In the genomic region with DNA sequence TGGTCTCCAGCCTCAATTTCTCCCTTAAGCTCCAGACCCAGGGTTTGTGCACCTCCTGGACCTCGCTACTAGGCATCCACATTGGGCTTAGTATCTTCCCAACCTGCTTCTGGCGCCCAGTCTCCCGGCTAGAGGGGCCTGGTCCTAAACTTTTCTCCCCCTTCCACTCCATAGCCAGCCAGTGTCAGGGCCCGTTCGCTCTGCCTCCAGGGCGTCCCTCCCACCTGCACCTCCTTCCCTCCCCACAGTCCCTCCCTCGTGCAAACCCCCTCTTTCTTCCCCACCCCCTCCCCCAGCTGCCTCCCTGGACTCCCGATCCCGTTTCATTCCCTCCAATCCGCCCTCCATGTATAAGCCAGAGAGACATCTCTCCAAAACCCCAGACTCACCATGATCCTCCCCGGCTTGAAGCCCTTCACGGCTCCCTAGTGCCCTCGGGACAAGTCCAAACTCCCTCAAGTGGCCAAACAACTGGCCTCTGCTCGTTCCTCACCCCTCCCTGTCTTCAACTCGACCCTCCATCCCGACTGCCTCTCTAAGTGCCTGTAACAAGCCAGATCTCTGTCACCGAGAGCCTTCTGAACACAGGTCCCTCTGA, we compare ENCODE assay signal across 8 cellular contexts. TPM values are rescaled to one million over a fixed set of nuclear protein-coding genes. Genes with fewer than 3 reads are reported as not detected.
DNase-seq lines count a peak whose midpoint lies in the region; ATAC-seq lines count a peak whose summit lies in the region.

No MANE protein-coding gene starts in this region.

- H3K36me3 Mint-ChIP-seq in activated naive CD8-positive, alpha-beta T cell treated with anti-CD3 and anti-CD28 coated beads, Interleukin-2, amount 50 U/mL, for 24 hours (ENCODE audit: low read depth), result peaks cover 3% of the 10 kb centered on the region

- peaks cover 13% of the 10 kb centered on the region for H3K4me1 ChIP-seq in skeletal muscle satellite cell (ENCODE audit: control insufficient read depth, insufficient read depth, low read length)

- H3K9ac ChIP-seq in skeletal muscle satellite cell (ENCODE audit: low read depth, low read length), result peak overlapping the region; percentile 87

- H3K36me3 ChIP-seq in skeletal muscle satellite cell (ENCODE audit: insufficient read depth, low read length), result peaks cover 12% of the 10 kb centered on the region

- peak overlapping the region; percentile 87 for H3K4me3 Mint-ChIP-seq in activated naive CD8-positive, alpha-beta T cell treated with anti-CD3 and anti-CD28 coated beads, Interleukin-2, amount 50 U/mL, for 24 hours

- peak overlapping the region; percentile 89 for H3K4me2 ChIP-seq in skeletal muscle satellite cell (ENCODE audit: low read length)

- H3K4me1 Mint-ChIP-seq in activated naive CD8-positive, alpha-beta T cell treated with anti-CD3 and anti-CD28 coated beads, Interleukin-2, amount 50 U/mL, for 24 hours, result peaks cover 63% of the 10 kb centered on the region

- H3K27ac Mint-ChIP-seq in activated naive CD8-positive, alpha-beta T cell treated with anti-CD3 and anti-CD28 coated beads, Interleukin-2, amount 50 U/mL, for 24 hours, result peak overlapping the region; percentile 82

- H3K9me3 ChIP-seq in skeletal muscle satellite cell (replicated peaks; ENCODE audit: low read length), result no peaks in the 10 kb centered on the region

- no peaks in the 10 kb centered on the region for H3K9me3 Mint-ChIP-seq in activated naive CD8-positive, alpha-beta T cell treated with anti-CD3 and anti-CD28 coated beads, Interleukin-2, amount 50 U/mL, for 24 hours

- H3K27me3 Mint-ChIP-seq in activated naive CD8-positive, alpha-beta T cell treated with anti-CD3 and anti-CD28 coated beads, Interleukin-2, amount 50 U/mL, for 24 hours, result no peaks in the 10 kb centered on the region

- H3K27me3 ChIP-seq in skeletal muscle satellite cell (ENCODE audit: control insufficient read depth, insufficient read depth, low read length), result no peaks in the 10 kb centered on the region

- ATAC-seq in activated naive CD8-positive, alpha-beta T cell treated with anti-CD3 and anti-CD28 coated beads, Interleukin-2, amount 50 U/mL, for 24 hours, result peak; percentile 4
- no peak for ATAC-seq in GM21381 (IDR thresholded peaks at IDR 0.05; ENCODE audit: unreplicated experiment)

- peak; percentile 34 for DNase-seq in Daoy (ENCODE audit: low read depth)
- peak; percentile 53 for DNase-seq in HuH-7.5 (ENCODE audit: low spot score)
- peak; percentile 36 for DNase-seq in activated naive CD8-positive, alpha-beta T cell treated with anti-CD3 and anti-CD28 coated beads, Interleukin-2, amount 50 U/mL, for 24 hours
- DNase-seq in hepatic stellate cell (ENCODE audit: low spot score), result peak; percentile 51
- no peak for DNase-seq in HPDE6-E6E7 (ENCODE audit: extremely low spot score)
- DNase-seq in SK-N-DZ (ENCODE audit: low spot score), result no peak

- H3K4me3 ChIP-seq in skeletal muscle satellite cell (ENCODE audit: low read length), result peak overlapping the region; percentile 91

RNA-seq across cellular contexts. Expression of a gene that starts 1.0 kb away (rescaled TPM):
- 55.0 and 57.4 TPM in 2 replicates for total RNA-seq in Daoy (2014; rRNA removed; shearing (Covaris generic))
- total RNA-seq in skeletal muscle satellite cell (2012; rRNA removed), result 58.1 and 59.0 TPM in 2 replicates
- 59.3 and 63.7 TPM in 2 replicates for polyA plus RNA-seq in SK-N-DZ (2014; cell fraction: cytosol; rRNA removed)
- 22.7 and 55.0 TPM in 2 replicates for polyA plus RNA-seq in SK-N-DZ (2014; cell fraction: nucleus; rRNA removed)

RNA-seq across cellular contexts. Expression of a gene that starts 5.4 kb away (rescaled TPM):
- total RNA-seq in Daoy (2014; rRNA removed; shearing (Covaris generic)), result 0.23 and 0.83 TPM in 2 replicates
- total RNA-seq in skeletal muscle satellite cell (2012; rRNA removed), result 0.22 TPM in 1 of 2 replicates, not detected in the other
- not detected in 2 replicates for polyA plus RNA-seq in SK-N-DZ (2014; cell fraction: cytosol; rRNA removed)
- not detected in 2 replicates for polyA plus RNA-seq in SK-N-DZ (2014; cell fraction: nucleus; rRNA removed)

RNA-seq across cellular contexts. Expression of a gene that starts 20.6 kb away (rescaled TPM):
- 0.65 and 0.74 TPM in 2 replicates for total RNA-seq in Daoy (2014; rRNA removed; shearing (Covaris generic))
- total RNA-seq in skeletal muscle satellite cell (2012; rRNA removed), result 0.25 and 0.44 TPM in 2 replicates
- 1.9 and 3.1 TPM in 2 replicates for polyA plus RNA-seq in SK-N-DZ (2014; cell fraction: cytosol; rRNA removed)
- 1.2 and 1.7 TPM in 2 replicates for polyA plus RNA-seq in SK-N-DZ (2014; cell fraction: nucleus; rRNA removed)

RNA-seq across cellular contexts. Expression of a gene that starts 45.0 kb away (rescaled TPM):
- not detected in 2 replicates for total RNA-seq in Daoy (2014; rRNA removed; shearing (Covaris generic))
- not detected in 2 replicates for total RNA-seq in skeletal muscle satellite cell (2012; rRNA removed)
- not detected in 2 replicates for polyA plus RNA-seq in SK-N-DZ (2014; cell fraction: cytosol; rRNA removed)
- polyA plus RNA-seq in SK-N-DZ (2014; cell fraction: nucleus; rRNA removed), result not detected in 2 replicates

RNA-seq across cellular contexts. Expression of a gene that starts 49.7 kb away (rescaled TPM):
- total RNA-seq in Daoy (2014; rRNA removed; shearing (Covaris generic)), result 43.2 and 56.7 TPM in 2 replicates
- 24.8 and 26.0 TPM in 2 replicates for total RNA-seq in skeletal muscle satellite cell (2012; rRNA removed)
- 22.7 and 24.5 TPM in 2 replicates for polyA plus RNA-seq in SK-N-DZ (2014; cell fraction: cytosol; rRNA removed)
- 20.1 and 24.0 TPM in 2 replicates for polyA plus RNA-seq in SK-N-DZ (2014; cell fraction: nucleus; rRNA removed)

Comparison
In these comparisons a context has a peak if more than half of its experiments do, and no peak if none do; other contexts are left out.
1. DNase-seq: peak in Daoy (single experiment), HuH-7.5 (single experiment), activated naive CD8-positive, alpha-beta T cell treated with anti-CD3 and anti-CD28 coated beads, Interleukin-2, amount 50 U/mL, for 24 hours (single experiment) and hepatic stellate cell (single experiment); none in HPDE6-E6E7 (single experiment) and SK-N-DZ (single experiment).